Comparison of ENCODE assay signal across 13 cellular contexts in genomic region chr22:42949159-42949558, GRCh38.
DNase-seq lines count a peak whose midpoint lies in the region; ATAC-seq and TF ChIP-seq lines count a peak whose summit lies in the region.
"Had no signal": no experiment of that assay in that cellular context is flagged by ENCODE, and none has a peak within 500 bp of the region (broad histone marks: within the 10 kb centered on the region; RNA-seq: fewer than 3 reads in every experiment).

No MANE protein-coding gene starts in this region.

- no peaks in the 10 kb centered on the region for H4K20me1 ChIP-seq in fibroblast of lung (ENCODE audit: control insufficient read depth, extremely low read depth, insufficient read depth, low read length)
- H4K20me1 ChIP-seq in MM.1S (ENCODE audit: insufficient read depth, low read length) = no peaks in the 10 kb centered on the region

- TF ChIP-seq CTCF in fibroblast of lung (conservative IDR thresholded peaks at IDR 0.05 in 1 of 2, IDR thresholded peaks at IDR 0.05 in 1 of 2; ENCODE audit: low read depth in 1 of 2, low read length in 2 of 2) (no peak), MM.1S (IDR thresholded peaks at IDR 0.05; ENCODE audit: low read length) (no peak)

- ATAC-seq in GM19023 (IDR thresholded peaks at IDR 0.05; ENCODE audit: unreplicated experiment) (no peak), HG03108 (IDR thresholded peaks at IDR 0.05; ENCODE audit: unreplicated experiment) (no peak), HG03565 (IDR thresholded peaks at IDR 0.05; ENCODE audit: unreplicated experiment) (no peak)
- ATAC-seq: SK-N-SH treated with all-trans-retinoic acid at 6 μM for 48 hours had no signal

- H2BK15ac ChIP-seq in neuronal stem cell (ENCODE audit: low read length) = no peak overlapping the region

- H3K36me3 ChIP-seq in SJCRH30 (no peaks in the 10 kb centered on the region), fibroblast of lung (ENCODE audit: control insufficient read depth, insufficient read depth, low read length) (peaks cover 2% of the 10 kb centered on the region), neuronal stem cell (replicated peaks in 1 of 2; ENCODE audit: control insufficient read depth in 2 of 2, insufficient read depth in 2 of 2, low read length in 2 of 2) (peaks cover 0 to 6% of the 10 kb centered on the region in 2 donors), MM.1S (replicated peaks; ENCODE audit: insufficient read depth, low read length) (no peaks in the 10 kb centered on the region)
- H3K36me3 ChIP-seq: upper lobe of left lung had no signal

- no peak overlapping the region for H2BK120ac ChIP-seq in neuronal stem cell (ENCODE audit: low read depth, low read length)

- no peak overlapping the region for H3K18ac ChIP-seq in neuronal stem cell (ENCODE audit: low read length)

- H3K14ac ChIP-seq in neuronal stem cell (ENCODE audit: low read length) = no peak overlapping the region

- H3K4me1 ChIP-seq in SJCRH30 = peaks cover 27% of the 10 kb centered on the region
- peaks cover 9% of the 10 kb centered on the region for H3K4me1 ChIP-seq in fibroblast of lung (ENCODE audit: control insufficient read depth, extremely low read depth, insufficient read depth, low read length)
- peaks cover 38 to 43% of the 10 kb centered on the region in 2 donors for H3K4me1 ChIP-seq in neuronal stem cell (ENCODE audit: control insufficient read depth in 2 of 2, insufficient read depth in 1 of 2, low read depth in 1 of 2, low read length in 2 of 2)
- no peaks in the 10 kb centered on the region for H3K4me1 ChIP-seq in MM.1S (ENCODE audit: low read length)

- H3K9me2 ChIP-seq in MM.1S (replicated peaks; ENCODE audit: insufficient read depth, low read length) = no peaks in the 10 kb centered on the region

- H3K9me3 ChIP-seq in SJCRH30 (replicated peaks) (no peaks in the 10 kb centered on the region), fibroblast of lung (ENCODE audit: control insufficient read depth, insufficient read depth, low read depth, low read length) (no peaks in the 10 kb centered on the region), neuronal stem cell (replicated peaks in 1 of 2; ENCODE audit: control insufficient read depth in 2 of 2, insufficient read depth in 1 of 2, low read depth in 1 of 2, low read length in 2 of 2) (no peaks in the 10 kb centered on the region), MM.1S (replicated peaks; ENCODE audit: insufficient read depth, low read length) (no peaks in the 10 kb centered on the region)
- H3K9me3 ChIP-seq: upper lobe of left lung had no signal

- H3K4ac ChIP-seq in neuronal stem cell (ENCODE audit: low read length) = no peak overlapping the region

- H3K4me2 ChIP-seq in fibroblast of lung (ENCODE audit: extremely low read depth, insufficient read depth, low read length) (no peak overlapping the region), neuronal stem cell (ENCODE audit: insufficient read depth, low read length, poor library complexity, severe bottlenecking) (no peak overlapping the region), MM.1S (ENCODE audit: low read depth, low read length) (no peak overlapping the region)

- peaks cover 9% of the 10 kb centered on the region for H3K79me1 ChIP-seq in neuronal stem cell (ENCODE audit: low read depth, low read length)

- no peak overlapping the region for H4K91ac ChIP-seq in neuronal stem cell (ENCODE audit: low read depth, low read length, poor library complexity)

- H3F3A ChIP-seq in MM.1S (ENCODE audit: insufficient read depth, low read length) = no peaks in the 10 kb centered on the region

- no peak overlapping the region for H2BK5ac ChIP-seq in neuronal stem cell (ENCODE audit: low read length)

- H3K23ac ChIP-seq in neuronal stem cell (ENCODE audit: low read depth, low read length, poor library complexity) = no peak overlapping the region

- H3K27me3 ChIP-seq in SJCRH30 = no peaks in the 10 kb centered on the region
- no peaks in the 10 kb centered on the region for H3K27me3 ChIP-seq in fibroblast of lung (ENCODE audit: control insufficient read depth, insufficient read depth, low read length)
- no peaks in the 10 kb centered on the region for H3K27me3 ChIP-seq in neuronal stem cell (ENCODE audit: control insufficient read depth in 3 of 3, insufficient read depth in 3 of 3, low read depth in 1 of 3, low read length in 3 of 3)
- H3K27me3 ChIP-seq in MM.1S (replicated peaks; ENCODE audit: insufficient read depth, low read length) = no peaks in the 10 kb centered on the region
- H3K27me3 ChIP-seq: upper lobe of left lung had no signal

- H3K4me3 ChIP-seq in SJCRH30 (no peak overlapping the region), fibroblast of lung (replicated peaks in 1 of 4; ENCODE audit: control extremely low read depth in 1 of 4, insufficient read depth in 1 of 4, low read depth in 3 of 4, low read length in 4 of 4) (no peak overlapping the region), neuronal stem cell (ENCODE audit: low read length in 2 of 2) (no peak overlapping the region), MM.1S (ENCODE audit: low read length) (no peak overlapping the region)
- H3K4me3 ChIP-seq: upper lobe of left lung had no signal

- H3K9ac ChIP-seq in fibroblast of lung (ENCODE audit: insufficient read depth, low read length) (no peak overlapping the region), neuronal stem cell (ENCODE audit: low read depth, low read length, poor library complexity) (no peak overlapping the region), MM.1S (ENCODE audit: low read length) (no peak overlapping the region)

- H2AFZ ChIP-seq in fibroblast of lung (ENCODE audit: low read length) (no peak overlapping the region), neuronal stem cell (ENCODE audit: low read length) (no peak overlapping the region), MM.1S (ENCODE audit: low read length) (no peak overlapping the region)

- H2BK12ac ChIP-seq in neuronal stem cell (ENCODE audit: low read length) = no peak overlapping the region

- H3K27ac ChIP-seq in SJCRH30 (no peak overlapping the region), fibroblast of lung (ENCODE audit: insufficient read depth, low read length) (no peak overlapping the region), neuronal stem cell (replicated peaks; ENCODE audit: low read length) (peak overlapping the region; percentile 5), MM.1S (ENCODE audit: low read length) (no peak overlapping the region)
- H3K27ac ChIP-seq: upper lobe of left lung had no signal

- no peak overlapping the region for H4K8ac ChIP-seq in neuronal stem cell (ENCODE audit: low read depth, low read length)

- H3K79me2 ChIP-seq in fibroblast of lung (ENCODE audit: control insufficient read depth, insufficient read depth, low read length) (peaks cover 33% of the 10 kb centered on the region), MM.1S (ENCODE audit: low read length) (no peaks in the 10 kb centered on the region)

- no peak overlapping the region for H2AK5ac ChIP-seq in neuronal stem cell (ENCODE audit: low read depth, low read length)

- DNase-seq in Daoy (ENCODE audit: low read depth) (peak; percentile 78), SJCRH30 (peak; percentile 43 to 47), fibroblast of lung (ENCODE audit: low read depth in 2 of 2) (peak; percentile 74), neuronal stem cell (ENCODE audit: low spot score) (no peak), MM.1S (no peak)
- DNase-seq: activated CD4-positive, alpha-beta T cell treated with anti-CD3 and anti-CD28 coated beads, Interleukin-2, amount 50 U/mL, for 48 hours; activated naive CD8-positive, alpha-beta T cell treated with anti-CD3 and anti-CD28 coated beads, Interleukin-2, amount 10 ng/mL, durations not matched to agents 7 days and 5 days; stimulated activated CD4-positive, alpha-beta T cell treated with anti-CD3 and anti-CD28 coated beads, Interleukin-4, amount 100 ng/mL, for 24 hours; upper lobe of left lung had no signal

- no CpG with 5 or more reads among the region's 6 CpGs for WGBS in neuronal stem cell (ENCODE audit: extremely low coverage in 2 of 2, insufficient read length in 2 of 2, insufficient replicate concordance in 1 of 2), 2 donors

Comparison
In these comparisons a context has a peak if more than half of its experiments do, and no peak if none do; other contexts are left out.
1. DNase-seq: peak in Daoy (single experiment), SJCRH30 (2 of 2) and fibroblast of lung (2 of 2); none in neuronal stem cell (single experiment) and MM.1S (single experiment).